In genomic region chr15:59177445-59177728, GRCh38 we compare ENCODE assay signal across 21 cellular contexts. TPM values are rescaled to one million over a fixed set of nuclear protein-coding genes. Genes with fewer than 3 reads are reported as not detected.
DNase-seq lines count a peak whose midpoint lies in the region; ATAC-seq and TF ChIP-seq lines count a peak whose summit lies in the region.
"Had no signal": no experiment of that assay in that cellular context is flagged by ENCODE, and none has a peak within 500 bp of the region (broad histone marks: within the 10 kb centered on the region; RNA-seq: fewer than 3 reads in every experiment).

No MANE protein-coding gene starts in this region.

- H3K9me3 Mint-ChIP-seq in Calu3 (ENCODE audit: low read depth, unreplicated experiment), result no peaks in the 10 kb centered on the region

- no peaks in the 10 kb centered on the region for H3K27me3 ChIP-seq in PC-9 (ENCODE audit: insufficient read depth, low read depth)
- H3K27me3 ChIP-seq: breast epithelium, esophagus muscularis mucosa had no signal

- no TSS peak for BruUV-seq in Calu3 (replicated peaks; lab: Mats Ljungman, UMichigan)
- no TSS peak for BruUV-seq in PC-9 (replicated peaks; lab: Mats Ljungman, UMichigan)

- peaks cover 14% of the 10 kb centered on the region for H3K4me1 Mint-ChIP-seq in Calu3 (ENCODE audit: low read depth, unreplicated experiment)
- H3K4me1 Mint-ChIP-seq: stimulated activated naive CD8-positive, alpha-beta T cell treated with anti-CD3 and anti-CD28 coated beads, Interleukin-15, amount 100 ng/mL, for 72 hours had no signal

- H3K36me3 Mint-ChIP-seq in Calu3 (ENCODE audit: insufficient read depth, unreplicated experiment), result peaks cover 86% of the 10 kb centered on the region

- H2AFZ ChIP-seq in PC-9, result no peak overlapping the region

- intact Hi-C loops in Calu3 (cut with micrococcal nuclease; ENCODE audit: unreplicated experiment), result loop anchor here (5.0 to 10.0 kb wide), 2 partner anchors 197 to 315 kb away; partner anchors contain the start of gene MYO1E
- intact Hi-C loops in PC-9 (cut with micrococcal nuclease; ENCODE audit: unreplicated experiment), result no loop called here
- intact Hi-C loops in Right ventricle myocardium inferior (cut with DNase I), result loop anchor here (5.0 kb wide), 1 partner anchor 315 kb away; no protein-coding TSS in a partner anchor

- DNase-seq in Calu3 (no peak), PC-9 (no peak), inferior parietal cortex (ENCODE audit: extremely low spot score) (peak; percentile 45), Right ventricle myocardium inferior (ENCODE audit: missing footprints) (no peak), DMS79 (lab: John Stamatoyannopoulos, UW) (no peak)
- DNase-seq: activated CD4-positive, alpha-beta T cell treated with anti-CD3 and anti-CD28 coated beads, Interleukin-2, amount 50 U/mL, for 1 hour; activated T-cell treated with anti-CD3 and anti-CD28 coated beads, Interleukin-2, amount 50 U/mL, for 1 hour; COR-L47; glutamatergic neuron; NCI-H2081; NCI-H526 treated with DMSO at 0.1 percent for 48 hours; stimulated activated naive CD8-positive, alpha-beta T cell treated with anti-CD3 and anti-CD28 coated beads, Interleukin-15, amount 100 ng/mL, for 72 hours had no signal

- peaks cover 11% of the 10 kb centered on the region; the same call in 1 of the 2 replicates for H3K4me1 ChIP-seq in PC-9 (replicated peaks; ENCODE audit: insufficient read depth)

- TF ChIP-seq CTCF in Calu3 (IDR thresholded peaks at IDR 0.05; ENCODE audit: unreplicated experiment), result no peak
- TF ChIP-seq CTCF in PC-9 (conservative IDR thresholded peaks at IDR 0.05), result no peak

- no peaks in the 10 kb centered on the region for H4K20me1 ChIP-seq in PC-9 (ENCODE audit: insufficient read depth)

- no peak overlapping the region for H3K4me2 ChIP-seq in PC-9

- ATAC-seq in HG03159 (IDR thresholded peaks at IDR 0.05; ENCODE audit: unreplicated experiment) (no peak), Right ventricle myocardium inferior (no peak), GM21786 (IDR thresholded peaks at IDR 0.05; ENCODE audit: unreplicated experiment) (no peak)
- ATAC-seq: activated naive CD4-positive, alpha-beta T cell treated with anti-CD3 and anti-CD28 coated beads, Interleukin-2, amount 50 U/mL, for 72 hours; SK-N-SH treated with all-trans-retinoic acid at 6 μM for 48 hours; stimulated activated naive CD8-positive, alpha-beta T cell treated with anti-CD3 and anti-CD28 coated beads, Interleukin-15, amount 100 ng/mL, for 72 hours had no signal

- no peaks in the 10 kb centered on the region for H3K79me2 ChIP-seq in PC-9 (ENCODE audit: low read depth)

- no peaks in the 10 kb centered on the region for H3K9me3 ChIP-seq in PC-9 (ENCODE audit: insufficient read depth, low read depth)

- CTCF ChIA-PET in Calu3 (lab: Charles Lee), result no interaction called here
- CTCF ChIA-PET in PC-9 (lab: Charles Lee), result no interaction called here

- H3K4me3 ChIP-seq in PC-9, result no peak overlapping the region
- no peak overlapping the region for H3K4me3 ChIP-seq in skin epidermis
- H3K4me3 ChIP-seq: breast epithelium, esophagus muscularis mucosa had no signal

- H3K27ac ChIP-seq in PC-9 (0 out of 2 replicates have a peak overlapping the region, but pooled peaks have one; percentile 16), skin epidermis (peak overlapping the region in 13 of 21 experiments; percentile 15 to 80 (median 63))
- H3K27ac ChIP-seq: esophagus muscularis mucosa had no signal

- POLR2A ChIA-PET in PC-9 (lab: Charles Lee; ENCODE audit: unreplicated experiment), result no interaction called here

- H3K27ac Mint-ChIP-seq in Calu3 (ENCODE audit: unreplicated experiment), result peak overlapping the region; percentile 18
- H3K27ac Mint-ChIP-seq: activated naive CD4-positive, alpha-beta T cell treated with anti-CD3 and anti-CD28 coated beads, Interleukin-2, amount 50 U/mL, for 72 hours had no signal

- no peaks in the 10 kb centered on the region for H3K9me2 ChIP-seq in PC-9 (ENCODE audit: insufficient read depth)

- peaks cover 8% of the 10 kb centered on the region for H3K36me3 ChIP-seq in PC-9 (ENCODE audit: low read depth)
- H3K36me3 ChIP-seq: breast epithelium had no signal

- no peaks in the 10 kb centered on the region for H3K27me3 Mint-ChIP-seq in Calu3 (ENCODE audit: unreplicated experiment)

- no peak overlapping the region for H3K4me3 Mint-ChIP-seq in Calu3 (ENCODE audit: low read depth, unreplicated experiment)
- H3K4me3 Mint-ChIP-seq: stimulated activated naive CD8-positive, alpha-beta T cell treated with anti-CD3 and anti-CD28 coated beads, Interleukin-15, amount 100 ng/mL, for 72 hours had no signal

- peaks cover 35% of the 10 kb centered on the region for H3F3A ChIP-seq in PC-9 (ENCODE audit: insufficient read depth, low read depth)

RNA-seq across cellular contexts. Expression of gene LDHAL6B, which starts 29.3 kb away (rescaled TPM):
- not detected in 2 replicates for total RNA-seq in Calu3 (2022)
- total RNA-seq in PC-9 (2021), result not detected in 2 replicates
- not detected for total RNA-seq in Right ventricle myocardium inferior
- total RNA-seq: activated naive CD4-positive, alpha-beta T cell treated with anti-CD3 and anti-CD28 coated beads, Interleukin-2, amount 50 U/mL, for 72 hours; breast epithelium; esophagus muscularis mucosa; lung microvascular endothelial cell; pulmonary artery endothelial cell had no signal
